In the genomic region with DNA sequence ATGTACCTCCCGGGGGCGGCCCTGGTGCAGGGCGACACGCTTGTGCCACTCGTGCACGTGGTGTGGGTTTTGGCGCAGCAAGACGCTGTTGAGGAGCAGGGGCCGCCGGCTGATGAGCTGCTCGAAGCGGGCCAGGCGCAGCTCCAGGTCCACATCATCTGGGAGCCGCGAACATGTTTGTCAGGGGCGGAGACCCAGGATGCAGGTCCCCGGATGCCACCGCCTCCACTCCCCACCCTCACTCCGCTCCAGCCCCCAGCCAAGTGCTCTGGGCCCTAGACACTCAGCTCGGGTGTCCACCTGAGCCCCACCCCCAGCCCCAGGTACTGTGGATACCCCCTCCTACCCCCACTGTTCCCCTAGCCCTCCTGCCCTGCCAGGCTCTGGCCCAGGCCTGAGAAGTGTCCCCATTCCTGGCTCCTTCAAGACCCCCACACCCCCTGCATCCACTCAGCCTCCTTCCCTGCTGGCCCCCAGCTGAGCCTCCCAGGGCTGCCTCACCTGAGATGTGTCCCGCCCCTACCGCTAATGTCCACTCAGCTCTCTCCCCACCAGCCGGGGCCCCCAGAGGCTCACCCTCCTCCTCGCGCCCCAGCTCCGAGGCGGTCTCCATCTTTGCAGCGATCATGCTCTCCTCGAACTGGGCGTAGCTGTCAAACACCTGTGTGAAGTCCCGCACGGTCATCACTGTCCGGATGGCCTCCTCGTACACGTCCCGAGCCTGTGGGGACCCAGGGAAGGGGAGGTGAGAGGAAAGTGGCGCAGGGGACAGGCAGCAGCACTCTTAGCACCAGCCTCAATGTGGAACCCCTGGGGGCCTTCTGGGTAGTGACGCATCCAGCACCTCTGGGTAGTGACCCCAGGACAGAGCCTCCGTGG, we compare ENCODE assay signal across 3 cellular contexts.
A peak's percentile ranks its signal among the peaks of the same experiment; 100 is the strongest.
TF ChIP-seq lines count a peak whose summit lies in the region.

No MANE protein-coding gene starts in this region.

TF ChIP-seq in HCT116, 20 proteins besides CTCF, POLR2A, EP300 and RAD21:
- TF ChIP-seq YY1 (IDR thresholded peaks at IDR 0.05; ENCODE audit: extremely low read depth, insufficient replicate concordance, low read depth, low read length): no peak
- no peak for TF ChIP-seq ZNF274 (IDR thresholded peaks at IDR 0.05; ENCODE audit: low read depth, low read length)
- no peak for TF ChIP-seq TCF7L2 (IDR thresholded peaks at IDR 0.05; ENCODE audit: borderline replicate concordance, extremely low read depth, insufficient read depth, insufficient read length)
- TF ChIP-seq, protein P1, sequence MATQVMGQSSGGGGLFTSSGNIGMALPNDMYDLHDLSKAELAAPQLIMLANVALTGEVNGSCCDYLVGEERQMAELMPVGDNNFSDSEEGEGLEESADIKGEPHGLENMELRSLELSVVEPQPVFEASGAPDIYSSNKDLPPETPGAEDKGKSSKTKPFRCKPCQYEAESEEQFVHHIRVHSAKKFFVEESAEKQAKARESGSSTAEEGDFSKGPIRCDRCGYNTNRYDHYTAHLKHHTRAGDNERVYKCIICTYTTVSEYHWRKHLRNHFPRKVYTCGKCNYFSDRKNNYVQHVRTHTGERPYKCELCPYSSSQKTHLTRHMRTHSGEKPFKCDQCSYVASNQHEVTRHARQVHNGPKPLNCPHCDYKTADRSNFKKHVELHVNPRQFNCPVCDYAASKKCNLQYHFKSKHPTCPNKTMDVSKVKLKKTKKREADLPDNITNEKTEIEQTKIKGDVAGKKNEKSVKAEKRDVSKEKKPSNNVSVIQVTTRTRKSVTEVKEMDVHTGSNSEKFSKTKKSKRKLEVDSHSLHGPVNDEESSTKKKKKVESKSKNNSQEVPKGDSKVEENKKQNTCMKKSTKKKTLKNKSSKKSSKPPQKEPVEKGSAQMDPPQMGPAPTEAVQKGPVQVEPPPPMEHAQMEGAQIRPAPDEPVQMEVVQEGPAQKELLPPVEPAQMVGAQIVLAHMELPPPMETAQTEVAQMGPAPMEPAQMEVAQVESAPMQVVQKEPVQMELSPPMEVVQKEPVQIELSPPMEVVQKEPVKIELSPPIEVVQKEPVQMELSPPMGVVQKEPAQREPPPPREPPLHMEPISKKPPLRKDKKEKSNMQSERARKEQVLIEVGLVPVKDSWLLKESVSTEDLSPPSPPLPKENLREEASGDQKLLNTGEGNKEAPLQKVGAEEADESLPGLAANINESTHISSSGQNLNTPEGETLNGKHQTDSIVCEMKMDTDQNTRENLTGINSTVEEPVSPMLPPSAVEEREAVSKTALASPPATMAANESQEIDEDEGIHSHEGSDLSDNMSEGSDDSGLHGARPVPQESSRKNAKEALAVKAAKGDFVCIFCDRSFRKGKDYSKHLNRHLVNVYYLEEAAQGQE (IDR thresholded peaks at IDR 0.05; ENCODE audit: low read depth): no peak

TF ChIP-seq in HEK293, 187 proteins besides CTCF, POLR2A, EP300 and RAD21:
- TF ChIP-seq ZFP41 (tag by site-specific recombination; IDR thresholded peaks at IDR 0.05; ENCODE audit: borderline replicate concordance): no peak
- TF ChIP-seq GLIS1 (tag by site-specific recombination; IDR thresholded peaks at IDR 0.05): peak; percentile 92

TF ChIP-seq in GM12878, 131 proteins besides CTCF, POLR2A, EP300 and RAD21:
- TF ChIP-seq RAD51 (IDR thresholded peaks at IDR 0.05) (no peak), NR2C1 (IDR thresholded peaks at IDR 0.05) (no peak), MEF2A (IDR thresholded peaks at IDR 0.05; ENCODE audit: insufficient read depth, low read depth, low read length) (no peak), WRNIP1 (IDR thresholded peaks at IDR 0.05; ENCODE audit: borderline replicate concordance, low read depth, low read length) (no peak), RCOR1 (conservative IDR thresholded peaks at IDR 0.05; ENCODE audit: low read depth, low read length) (no peak), FOXK2 (IDR thresholded peaks at IDR 0.05) (no peak), BMI1 (IDR thresholded peaks at IDR 0.05; ENCODE audit: borderline replicate concordance) (no peak), NFYA (IDR thresholded peaks at IDR 0.05; ENCODE audit: borderline replicate concordance, low read depth, low read length) (no peak), TBL1XR1 (IDR thresholded peaks at IDR 0.05; ENCODE audit: low read depth, low read length) (no peak), SPI1 (IDR thresholded peaks at IDR 0.05; ENCODE audit: borderline replicate concordance, insufficient read depth, low read depth, low read length) (no peak), SRF (IDR thresholded peaks at IDR 0.05; ENCODE audit: low read depth in 2 of 2, low read length in 2 of 2) (no peak), ZNF274 (IDR thresholded peaks at IDR 0.05; ENCODE audit: insufficient read depth, insufficient read length) (no peak)
- TF ChIP-seq, protein P2, sequence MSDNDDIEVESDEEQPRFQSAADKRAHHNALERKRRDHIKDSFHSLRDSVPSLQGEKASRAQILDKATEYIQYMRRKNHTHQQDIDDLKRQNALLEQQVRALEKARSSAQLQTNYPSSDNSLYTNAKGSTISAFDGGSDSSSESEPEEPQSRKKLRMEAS (IDR thresholded peaks at IDR 0.05; ENCODE audit: low read depth, low read length): no peak
- TF ChIP-seq, protein P3, sequence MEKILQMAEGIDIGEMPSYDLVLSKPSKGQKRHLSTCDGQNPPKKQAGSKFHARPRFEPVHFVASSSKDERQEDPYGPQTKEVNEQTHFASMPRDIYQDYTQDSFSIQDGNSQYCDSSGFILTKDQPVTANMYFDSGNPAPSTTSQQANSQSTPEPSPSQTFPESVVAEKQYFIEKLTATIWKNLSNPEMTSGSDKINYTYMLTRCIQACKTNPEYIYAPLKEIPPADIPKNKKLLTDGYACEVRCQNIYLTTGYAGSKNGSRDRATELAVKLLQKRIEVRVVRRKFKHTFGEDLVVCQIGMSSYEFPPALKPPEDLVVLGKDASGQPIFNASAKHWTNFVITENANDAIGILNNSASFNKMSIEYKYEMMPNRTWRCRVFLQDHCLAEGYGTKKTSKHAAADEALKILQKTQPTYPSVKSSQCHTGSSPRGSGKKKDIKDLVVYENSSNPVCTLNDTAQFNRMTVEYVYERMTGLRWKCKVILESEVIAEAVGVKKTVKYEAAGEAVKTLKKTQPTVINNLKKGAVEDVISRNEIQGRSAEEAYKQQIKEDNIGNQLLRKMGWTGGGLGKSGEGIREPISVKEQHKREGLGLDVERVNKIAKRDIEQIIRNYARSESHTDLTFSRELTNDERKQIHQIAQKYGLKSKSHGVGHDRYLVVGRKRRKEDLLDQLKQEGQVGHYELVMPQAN (conservative IDR thresholded peaks at IDR 0.05): no peak
- TF ChIP-seq, protein P4, sequence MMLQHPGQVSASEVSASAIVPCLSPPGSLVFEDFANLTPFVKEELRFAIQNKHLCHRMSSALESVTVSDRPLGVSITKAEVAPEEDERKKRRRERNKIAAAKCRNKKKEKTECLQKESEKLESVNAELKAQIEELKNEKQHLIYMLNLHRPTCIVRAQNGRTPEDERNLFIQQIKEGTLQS (IDR thresholded peaks at IDR 0.05; ENCODE audit: borderline replicate concordance, extremely low read depth, low read depth, low read length): no peak
- TF ChIP-seq, protein P5, sequence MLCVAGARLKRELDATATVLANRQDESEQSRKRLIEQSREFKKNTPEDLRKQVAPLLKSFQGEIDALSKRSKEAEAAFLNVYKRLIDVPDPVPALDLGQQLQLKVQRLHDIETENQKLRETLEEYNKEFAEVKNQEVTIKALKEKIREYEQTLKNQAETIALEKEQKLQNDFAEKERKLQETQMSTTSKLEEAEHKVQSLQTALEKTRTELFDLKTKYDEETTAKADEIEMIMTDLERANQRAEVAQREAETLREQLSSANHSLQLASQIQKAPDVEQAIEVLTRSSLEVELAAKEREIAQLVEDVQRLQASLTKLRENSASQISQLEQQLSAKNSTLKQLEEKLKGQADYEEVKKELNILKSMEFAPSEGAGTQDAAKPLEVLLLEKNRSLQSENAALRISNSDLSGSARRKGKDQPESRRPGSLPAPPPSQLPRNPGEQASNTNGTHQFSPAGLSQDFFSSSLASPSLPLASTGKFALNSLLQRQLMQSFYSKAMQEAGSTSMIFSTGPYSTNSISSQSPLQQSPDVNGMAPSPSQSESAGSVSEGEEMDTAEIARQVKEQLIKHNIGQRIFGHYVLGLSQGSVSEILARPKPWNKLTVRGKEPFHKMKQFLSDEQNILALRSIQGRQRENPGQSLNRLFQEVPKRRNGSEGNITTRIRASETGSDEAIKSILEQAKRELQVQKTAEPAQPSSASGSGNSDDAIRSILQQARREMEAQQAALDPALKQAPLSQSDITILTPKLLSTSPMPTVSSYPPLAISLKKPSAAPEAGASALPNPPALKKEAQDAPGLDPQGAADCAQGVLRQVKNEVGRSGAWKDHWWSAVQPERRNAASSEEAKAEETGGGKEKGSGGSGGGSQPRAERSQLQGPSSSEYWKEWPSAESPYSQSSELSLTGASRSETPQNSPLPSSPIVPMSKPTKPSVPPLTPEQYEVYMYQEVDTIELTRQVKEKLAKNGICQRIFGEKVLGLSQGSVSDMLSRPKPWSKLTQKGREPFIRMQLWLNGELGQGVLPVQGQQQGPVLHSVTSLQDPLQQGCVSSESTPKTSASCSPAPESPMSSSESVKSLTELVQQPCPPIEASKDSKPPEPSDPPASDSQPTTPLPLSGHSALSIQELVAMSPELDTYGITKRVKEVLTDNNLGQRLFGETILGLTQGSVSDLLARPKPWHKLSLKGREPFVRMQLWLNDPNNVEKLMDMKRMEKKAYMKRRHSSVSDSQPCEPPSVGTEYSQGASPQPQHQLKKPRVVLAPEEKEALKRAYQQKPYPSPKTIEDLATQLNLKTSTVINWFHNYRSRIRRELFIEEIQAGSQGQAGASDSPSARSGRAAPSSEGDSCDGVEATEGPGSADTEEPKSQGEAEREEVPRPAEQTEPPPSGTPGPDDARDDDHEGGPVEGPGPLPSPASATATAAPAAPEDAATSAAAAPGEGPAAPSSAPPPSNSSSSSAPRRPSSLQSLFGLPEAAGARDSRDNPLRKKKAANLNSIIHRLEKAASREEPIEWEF (IDR thresholded peaks at IDR 0.05; ENCODE audit: insufficient replicate concordance, low read depth, low read length): no peak
